ENCODE assay signal across 1 cellular context in genomic region chr17:48429638-48430586, GRCh38.
TF ChIP-seq lines count a peak whose summit lies in the region.

SKAP1 (minus strand) TSS chr17:48430214.

TF ChIP-seq in SK-N-SH, 30 proteins besides CTCF, POLR2A, EP300 and RAD21 (continued from another document):
- TF ChIP-seq, protein P1, sequence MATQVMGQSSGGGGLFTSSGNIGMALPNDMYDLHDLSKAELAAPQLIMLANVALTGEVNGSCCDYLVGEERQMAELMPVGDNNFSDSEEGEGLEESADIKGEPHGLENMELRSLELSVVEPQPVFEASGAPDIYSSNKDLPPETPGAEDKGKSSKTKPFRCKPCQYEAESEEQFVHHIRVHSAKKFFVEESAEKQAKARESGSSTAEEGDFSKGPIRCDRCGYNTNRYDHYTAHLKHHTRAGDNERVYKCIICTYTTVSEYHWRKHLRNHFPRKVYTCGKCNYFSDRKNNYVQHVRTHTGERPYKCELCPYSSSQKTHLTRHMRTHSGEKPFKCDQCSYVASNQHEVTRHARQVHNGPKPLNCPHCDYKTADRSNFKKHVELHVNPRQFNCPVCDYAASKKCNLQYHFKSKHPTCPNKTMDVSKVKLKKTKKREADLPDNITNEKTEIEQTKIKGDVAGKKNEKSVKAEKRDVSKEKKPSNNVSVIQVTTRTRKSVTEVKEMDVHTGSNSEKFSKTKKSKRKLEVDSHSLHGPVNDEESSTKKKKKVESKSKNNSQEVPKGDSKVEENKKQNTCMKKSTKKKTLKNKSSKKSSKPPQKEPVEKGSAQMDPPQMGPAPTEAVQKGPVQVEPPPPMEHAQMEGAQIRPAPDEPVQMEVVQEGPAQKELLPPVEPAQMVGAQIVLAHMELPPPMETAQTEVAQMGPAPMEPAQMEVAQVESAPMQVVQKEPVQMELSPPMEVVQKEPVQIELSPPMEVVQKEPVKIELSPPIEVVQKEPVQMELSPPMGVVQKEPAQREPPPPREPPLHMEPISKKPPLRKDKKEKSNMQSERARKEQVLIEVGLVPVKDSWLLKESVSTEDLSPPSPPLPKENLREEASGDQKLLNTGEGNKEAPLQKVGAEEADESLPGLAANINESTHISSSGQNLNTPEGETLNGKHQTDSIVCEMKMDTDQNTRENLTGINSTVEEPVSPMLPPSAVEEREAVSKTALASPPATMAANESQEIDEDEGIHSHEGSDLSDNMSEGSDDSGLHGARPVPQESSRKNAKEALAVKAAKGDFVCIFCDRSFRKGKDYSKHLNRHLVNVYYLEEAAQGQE (IDR thresholded peaks at IDR 0.05; ENCODE audit: low read depth, low read length), result no peak
- TF ChIP-seq SMC3 (IDR thresholded peaks at IDR 0.05; ENCODE audit: low read depth, low read length) (no peak), NFIC (IDR thresholded peaks at IDR 0.05; ENCODE audit: borderline replicate concordance) (no peak), MEF2A (IDR thresholded peaks at IDR 0.05; ENCODE audit: borderline replicate concordance, low read depth) (no peak), YY1 (IDR thresholded peaks at IDR 0.05; ENCODE audit: low read depth) (no peak), FOSL2 (IDR thresholded peaks at IDR 0.05; ENCODE audit: borderline replicate concordance, low read depth) (no peak), SIN3A (IDR thresholded peaks at IDR 0.05; ENCODE audit: borderline replicate concordance, low read depth, low read length) (no peak), RFX5 (IDR thresholded peaks at IDR 0.05; ENCODE audit: low read length) (no peak), FOXJ3 (CRISPR knock-in tag; IDR thresholded peaks at IDR 0.05) (no peak), IRF3 (IDR thresholded peaks at IDR 0.05; ENCODE audit: low read depth, low read length) (no peak), RXRA (IDR thresholded peaks at IDR 0.05; ENCODE audit: borderline replicate concordance, low read depth) (no peak), USF1 (IDR thresholded peaks at IDR 0.05; ENCODE audit: borderline replicate concordance, low read depth) (no peak), EZH2phosphoT487 (IDR thresholded peaks at IDR 0.05; ENCODE audit: borderline replicate concordance, low read depth) (no peak)
